1 cellular context compared by ENCODE assay signal in genomic region chr18:13451661-13452447, GRCh38.
TF ChIP-seq lines count a peak whose summit lies in the region.

No MANE protein-coding gene starts in this region.

TF ChIP-seq in GM12878, 131 proteins besides CTCF, POLR2A, EP300 and RAD21 (continued from another document):
- TF ChIP-seq SKIL (IDR thresholded peaks at IDR 0.05; ENCODE audit: low read depth, poor library complexity, severe bottlenecking) (no peak), ZZZ3 (IDR thresholded peaks at IDR 0.05; ENCODE audit: control insufficient read depth, insufficient read length, low read depth) (no peak), JUNB (IDR thresholded peaks at IDR 0.05) (no peak)
- TF ChIP-seq, protein P1, sequence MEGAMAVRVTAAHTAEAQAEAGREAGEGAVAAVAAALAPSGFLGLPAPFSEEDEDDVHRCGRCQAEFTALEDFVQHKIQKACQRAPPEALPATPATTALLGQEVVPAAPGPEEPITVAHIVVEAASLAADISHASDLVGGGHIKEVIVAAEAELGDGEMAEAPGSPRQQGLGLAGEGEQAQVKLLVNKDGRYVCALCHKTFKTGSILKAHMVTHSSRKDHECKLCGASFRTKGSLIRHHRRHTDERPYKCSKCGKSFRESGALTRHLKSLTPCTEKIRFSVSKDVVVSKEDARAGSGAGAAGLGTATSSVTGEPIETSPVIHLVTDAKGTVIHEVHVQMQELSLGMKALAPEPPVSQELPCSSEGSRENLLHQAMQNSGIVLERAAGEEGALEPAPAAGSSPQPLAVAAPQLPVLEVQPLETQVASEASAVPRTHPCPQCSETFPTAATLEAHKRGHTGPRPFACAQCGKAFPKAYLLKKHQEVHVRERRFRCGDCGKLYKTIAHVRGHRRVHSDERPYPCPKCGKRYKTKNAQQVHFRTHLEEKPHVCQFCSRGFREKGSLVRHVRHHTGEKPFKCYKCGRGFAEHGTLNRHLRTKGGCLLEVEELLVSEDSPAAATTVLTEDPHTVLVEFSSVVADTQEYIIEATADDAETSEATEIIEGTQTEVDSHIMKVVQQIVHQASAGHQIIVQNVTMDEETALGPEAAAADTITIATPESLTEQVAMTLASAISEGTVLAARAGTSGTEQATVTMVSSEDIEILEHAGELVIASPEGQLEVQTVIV (IDR thresholded peaks at IDR 0.05; ENCODE audit: borderline replicate concordance, partially characterized antibody) = no peak
